8 cellular contexts compared by ENCODE assay signal in the genomic region with DNA sequence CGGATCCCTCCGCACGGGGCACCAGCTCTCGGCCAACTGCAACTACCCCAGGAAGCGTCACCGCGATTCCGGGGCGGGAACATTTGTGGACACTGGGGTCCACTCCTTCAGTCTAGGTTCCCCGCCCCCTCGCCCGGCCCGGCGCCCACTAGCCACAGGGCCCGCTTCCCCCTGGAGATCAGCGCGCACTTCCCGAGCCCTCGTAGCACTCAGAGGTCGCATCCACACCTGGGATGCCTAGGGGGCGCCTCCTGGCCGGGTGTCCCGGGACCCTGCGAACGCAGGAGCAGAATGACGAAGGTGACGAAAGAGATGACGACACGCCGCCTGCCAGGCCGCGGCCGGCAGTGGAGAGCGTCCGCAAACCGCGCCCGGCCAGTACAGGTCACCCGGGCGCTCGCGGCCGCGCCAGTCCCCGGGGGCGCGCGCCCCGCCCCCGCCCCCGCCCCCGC. TPM values are rescaled to one million over a fixed set of nuclear protein-coding genes. Genes with fewer than 3 reads are reported as not detected.
A peak's percentile ranks its signal among the peaks of the same experiment; 100 is the strongest.
DNase-seq lines count a peak whose midpoint lies in the region; ATAC-seq and TF ChIP-seq lines count a peak whose summit lies in the region.

No MANE protein-coding gene starts in this region.

- no peaks in the 10 kb centered on the region for H3K9me3 Mint-ChIP-seq in IgD-negative memory B cell

- H3K36me3 ChIP-seq in upper lobe of right lung, result no peaks in the 10 kb centered on the region

- intact Hi-C loops in left cardiac atrium (cut with DNase I), result no loop called here
- intact Hi-C loops in posterior vena cava (cut with DNase I), result no loop called here
- intact Hi-C loops in upper lobe of right lung (cut with DNase I), result no loop called here

- DNase-seq in EH (ENCODE audit: low read depth) (peak; percentile 86), SW480 (ENCODE audit: low spot score) (peak; percentile 88), left cardiac atrium (peak; percentile 88), posterior vena cava (ENCODE audit: low spot score) (peak; percentile 96), upper lobe of right lung (peak; percentile 93)

- H3K4me3 ChIP-seq in upper lobe of right lung, result peak overlapping the region; percentile 90

- H3K4me1 ChIP-seq in upper lobe of right lung, result no peaks in the 10 kb centered on the region

- 0 to 1% (median 1%) methylated on average over 32 to 52 of the region's 52 CpGs for WGBS in adipose tissue, 3 donors

- H3K27ac ChIP-seq in adipose tissue (ENCODE audit: low read depth, low read length) (peak overlapping the region; percentile 21), upper lobe of right lung (peak overlapping the region; percentile 96)

- peaks cover 2% of the 10 kb centered on the region for H3K27me3 Mint-ChIP-seq in IgD-negative memory B cell

- peak; percentile 66 for ATAC-seq in GM21619 (IDR thresholded peaks at IDR 0.05; ENCODE audit: unreplicated experiment)
- ATAC-seq in left cardiac atrium, result peak; percentile 91 to 92
- ATAC-seq in upper lobe of right lung, result peak; percentile 91

- TF ChIP-seq CTCF in upper lobe of right lung (IDR thresholded peaks at IDR 0.05), result peak; percentile 28

- H3K9me3 ChIP-seq in upper lobe of right lung, result no peaks in the 10 kb centered on the region

- H3K4me3 Mint-ChIP-seq in IgD-negative memory B cell, result peak overlapping the region; percentile 85 to 99 (median 98)

- H3K36me3 Mint-ChIP-seq in IgD-negative memory B cell, result no peaks in the 10 kb centered on the region

- H3K27ac Mint-ChIP-seq in IgD-negative memory B cell, result peak overlapping the region; percentile 88 to 99 (median 97)

- no peaks in the 10 kb centered on the region for H3K27me3 ChIP-seq in upper lobe of right lung

- peaks cover 20 to 28% (median 20%) of the 10 kb centered on the region in 3 donors for H3K4me1 Mint-ChIP-seq in IgD-negative memory B cell

RNA-seq across cellular contexts. Expression of a gene that starts 0.3 kb away (rescaled TPM):
- 23.0 TPM for polyA plus RNA-seq in IgD-negative memory B cell
- polyA plus RNA-seq in adipose tissue, result 10 to 100 TPM; 10.4 to 30.2 (median 23.8) TPM
- 10 to 100 TPM; 44.8 to 49.7 TPM for total RNA-seq in left cardiac atrium
- total RNA-seq in posterior vena cava, result 10 to 100 TPM; 25.8 to 32.7 TPM
- 26.8 TPM for total RNA-seq in upper lobe of right lung

Comparison
In these comparisons a context has a peak if more than half of its experiments do, and no peak if none do; other contexts are left out.
1. Peak in every context shown above with its lines: DNase-seq, ATAC-seq, H3K4me3 ChIP-seq and H3K27ac ChIP-seq.